8 cellular contexts compared by ENCODE assay signal in genomic region chrX:46574337-46574940, GRCh38. TPM values are rescaled to one million over a fixed set of nuclear protein-coding genes. Genes with fewer than 3 reads are reported as not detected.
DNase-seq lines count a peak whose midpoint lies in the region; ATAC-seq and TF ChIP-seq lines count a peak whose summit lies in the region.

No MANE protein-coding gene starts in this region.

- H3K56ac ChIP-seq in IMR-90 (ENCODE audit: extremely low read depth, insufficient read depth, low read length) = no peak overlapping the region

- H4K91ac ChIP-seq in IMR-90 (ENCODE audit: insufficient read depth, low read depth, low read length) = no peak overlapping the region
- no peak overlapping the region for H4K91ac ChIP-seq in neuronal stem cell (ENCODE audit: low read depth, low read length, poor library complexity)

- no peak overlapping the region; the same call in 1 of the 2 replicates for H3K9ac ChIP-seq in IMR-90 (ENCODE audit: low read depth, low read length)
- H3K9ac ChIP-seq in neuronal stem cell (ENCODE audit: low read depth, low read length, poor library complexity) = no peak overlapping the region

- H4K5ac ChIP-seq in IMR-90 (ENCODE audit: low read depth, low read length) = no peak overlapping the region

- intact Hi-C loops in IMR-90 (cut with micrococcal nuclease) = loop anchor here (5.0 kb wide), 1 partner anchor 108 kb away; no protein-coding TSS in a partner anchor
- intact Hi-C loops in activated CD4-positive, alpha-beta memory T cell treated with anti-CD3 and anti-CD28 coated beads for 36 hours (cut with micrococcal nuclease) = loop anchor here (5.0 to 10.0 kb wide), 3 partner anchors 130 to 810 kb away; no protein-coding TSS in a partner anchor
- intact Hi-C loops in esophagus muscularis mucosa (cut with DNase I) = loop anchor here (5.0 kb wide), 1 partner anchor 113 kb away; no protein-coding TSS in a partner anchor

- no peaks in the 10 kb centered on the region for H3K9me3 Mint-ChIP-seq in activated CD4-positive, alpha-beta memory T cell treated with anti-CD3 and anti-CD28 coated beads for 36 hours

- H4K8ac ChIP-seq in IMR-90 (ENCODE audit: low read depth in 2 of 2, low read length in 2 of 2) (no peak overlapping the region), neuronal stem cell (ENCODE audit: low read depth, low read length) (no peak overlapping the region)

- H3K4me3 Mint-ChIP-seq in activated CD4-positive, alpha-beta memory T cell treated with anti-CD3 and anti-CD28 coated beads for 36 hours = peak overlapping the region; percentile 82

- no peak overlapping the region for H2BK20ac ChIP-seq in IMR-90 (ENCODE audit: low read depth, low read length)

- no peak for TF ChIP-seq CTCF in IMR-90 (conservative IDR thresholded peaks at IDR 0.05; ENCODE audit: low read depth, low read length)
- TF ChIP-seq CTCF in esophagus muscularis mucosa (IDR thresholded peaks at IDR 0.05) = no peak

- no peak overlapping the region for H2AK5ac ChIP-seq in IMR-90 (ENCODE audit: low read depth, low read length)
- H2AK5ac ChIP-seq in neuronal stem cell (ENCODE audit: low read depth, low read length) = no peak overlapping the region

- no peak overlapping the region for H3K14ac ChIP-seq in IMR-90 (replicated peaks; ENCODE audit: low read depth, low read length)
- H3K14ac ChIP-seq in neuronal stem cell (ENCODE audit: low read length) = peak overlapping the region; percentile 38

- no peak for TF ChIP-seq POLR2A in IMR-90 (IDR thresholded peaks at IDR 0.05; ENCODE audit: low read depth, low read length)
- no peak for TF ChIP-seq POLR2A in esophagus muscularis mucosa (IDR thresholded peaks at IDR 0.05; ENCODE audit: low read depth)

- peak overlapping the region; percentile 55 for H3K4me3 ChIP-seq in IMR-90 (ENCODE audit: insufficient read depth, low read depth, low read length)
- peak overlapping the region; percentile 58 to 71 (median 60) for H3K4me3 ChIP-seq in esophagus muscularis mucosa
- peak overlapping the region; percentile 52 to 90 for H3K4me3 ChIP-seq in neuronal stem cell (ENCODE audit: low read length in 2 of 2)

- CTCF ChIA-PET in IMR-90 (lab: Yijun Ruan, JAX) = no interaction called here
- CTCF ChIA-PET in activated CD4-positive, alpha-beta memory T cell treated with anti-CD3 and anti-CD28 coated beads for 36 hours (lab: Charles Lee) = no interaction called here

- no peaks in the 10 kb centered on the region for H3K27me3 Mint-ChIP-seq in activated CD4-positive, alpha-beta memory T cell treated with anti-CD3 and anti-CD28 coated beads for 36 hours

- POLR2A ChIA-PET in IMR-90 (lab: Charles Lee; ENCODE audit: unreplicated experiment) = no interaction called here
- POLR2A ChIA-PET in activated CD4-positive, alpha-beta memory T cell treated with anti-CD3 and anti-CD28 coated beads for 36 hours (lab: Charles Lee) = no interaction called here

- H3K27me3 ChIP-seq in IMR-90 (ENCODE audit: control insufficient read depth, insufficient read depth, low read length) = no peaks in the 10 kb centered on the region
- peaks cover 0 to 9% (median 0%) of the 10 kb centered on the region in 4 donors for H3K27me3 ChIP-seq in esophagus muscularis mucosa
- H3K27me3 ChIP-seq in neuronal stem cell (ENCODE audit: control insufficient read depth in 3 of 3, insufficient read depth in 3 of 3, low read depth in 1 of 3, low read length in 3 of 3) = peaks cover 0 to 10% (median 3%) of the 10 kb centered on the region in 3 experiments

- H3K9me3 ChIP-seq in IMR-90 (ENCODE audit: control insufficient read depth, insufficient read depth, low read length) = no peaks in the 10 kb centered on the region
- peaks cover 0 to 8% (median 0%) of the 10 kb centered on the region in 4 donors for H3K9me3 ChIP-seq in esophagus muscularis mucosa
- H3K9me3 ChIP-seq in neuronal stem cell (replicated peaks in 1 of 2; ENCODE audit: control insufficient read depth in 2 of 2, insufficient read depth in 1 of 2, low read depth in 1 of 2, low read length in 2 of 2) = no peaks in the 10 kb centered on the region

- H2BK120ac ChIP-seq in IMR-90 (ENCODE audit: low read depth, low read length) (no peak overlapping the region), neuronal stem cell (ENCODE audit: low read depth, low read length) (no peak overlapping the region)

- H3K79me1 ChIP-seq in IMR-90 (ENCODE audit: low read depth in 1 of 2, low read length in 2 of 2) = peaks cover 7 to 32% of the 10 kb centered on the region in 2 experiments; a peak in 2 of 4 replicates
- H3K79me1 ChIP-seq in neuronal stem cell (ENCODE audit: low read depth, low read length) = peaks cover 4% of the 10 kb centered on the region

- H2BK5ac ChIP-seq in IMR-90 (ENCODE audit: low read depth, low read length, poor library complexity, severe bottlenecking) (no peak overlapping the region), neuronal stem cell (ENCODE audit: low read length) (no peak overlapping the region)

- no peaks in the 10 kb centered on the region for H4K20me1 ChIP-seq in IMR-90 (ENCODE audit: insufficient read depth, low read length)

- H3K18ac ChIP-seq in IMR-90 (ENCODE audit: low read depth, low read length) (no peak overlapping the region), neuronal stem cell (ENCODE audit: low read length) (peak overlapping the region; percentile 83)

- H3K4me1 Mint-ChIP-seq in activated CD4-positive, alpha-beta memory T cell treated with anti-CD3 and anti-CD28 coated beads for 36 hours (ENCODE audit: low read depth) = peaks cover 56% of the 10 kb centered on the region

- H3K4me2 ChIP-seq in IMR-90 (ENCODE audit: low read depth, low read length) (peak overlapping the region; percentile 85), neuronal stem cell (ENCODE audit: insufficient read depth, low read length, poor library complexity, severe bottlenecking) (peak overlapping the region; percentile 66)

- no peak overlapping the region for H2AK9ac ChIP-seq in IMR-90 (replicated peaks; ENCODE audit: low read depth, low read length, poor library complexity)

- peaks cover 2% of the 10 kb centered on the region; the same call in 1 of the 2 replicates for H3K4me1 ChIP-seq in IMR-90 (ENCODE audit: control insufficient read depth, insufficient read depth, low read length)
- H3K4me1 ChIP-seq in esophagus muscularis mucosa = peaks cover 7 to 27% (median 17%) of the 10 kb centered on the region in 4 donors
- H3K4me1 ChIP-seq in neuronal stem cell (ENCODE audit: control insufficient read depth in 2 of 2, insufficient read depth in 1 of 2, low read depth in 1 of 2, low read length in 2 of 2) = peaks cover 0 to 3% of the 10 kb centered on the region in 2 donors

- TF ChIP-seq EP300 in esophagus muscularis mucosa (IDR thresholded peaks at IDR 0.05) = no peak

- no peak overlapping the region for H2BK15ac ChIP-seq in IMR-90 (ENCODE audit: low read depth, low read length)
- no peak overlapping the region for H2BK15ac ChIP-seq in neuronal stem cell (ENCODE audit: low read length)

- no peak overlapping the region for H2BK12ac ChIP-seq in neuronal stem cell (ENCODE audit: low read length)

- ATAC-seq in IMR-90 (ENCODE audit: low read depth) = no peak
- no peak for ATAC-seq in GM21423 (IDR thresholded peaks at IDR 0.05; ENCODE audit: unreplicated experiment)
- ATAC-seq in HG03025 (IDR thresholded peaks at IDR 0.05; ENCODE audit: low FRiP score, unreplicated experiment) = no peak

- peak overlapping the region; percentile 16; the same call in 1 of the 2 replicates for H3K4ac ChIP-seq in IMR-90 (ENCODE audit: low read depth, low read length)
- no peak overlapping the region for H3K4ac ChIP-seq in neuronal stem cell (ENCODE audit: low read length)

- dilution Hi-C loops in IMR-90 (cut with HindIII; ENCODE audit: low sequenced_read_pairs, unreplicated experiment) = no loop called here

- TF ChIP-seq RAD21 in IMR-90 (IDR thresholded peaks at IDR 0.05; ENCODE audit: low read length) = no peak

- H2AFZ ChIP-seq in IMR-90 (replicated peaks; ENCODE audit: low read length, poor library complexity) (peak overlapping the region; percentile 76), neuronal stem cell (ENCODE audit: low read length) (peak overlapping the region; percentile 96)

- in situ Hi-C loops in IMR-90 (cut with MboI; ENCODE audit: low sequenced_read_pairs) = no loop called here

- H3K36me3 ChIP-seq in IMR-90 (ENCODE audit: control insufficient read depth, insufficient read depth, low read length) = no peaks in the 10 kb centered on the region
- no peaks in the 10 kb centered on the region for H3K36me3 ChIP-seq in esophagus muscularis mucosa
- H3K36me3 ChIP-seq in neuronal stem cell (replicated peaks in 1 of 2; ENCODE audit: control insufficient read depth in 2 of 2, insufficient read depth in 2 of 2, low read length in 2 of 2) = no peaks in the 10 kb centered on the region

- DNase-seq in NCI-H510A treated with DMSO at 0.1 percent for 48 hours (lab: John Stamatoyannopoulos, UW) = peak; percentile 40
- no peak for DNase-seq in NCI-H510A (lab: John Stamatoyannopoulos, UW)
- no peak for DNase-seq in IMR-90
- DNase-seq in activated CD4-positive, alpha-beta memory T cell treated with anti-CD3 and anti-CD28 coated beads for 36 hours = peak; percentile 48
- DNase-seq in esophagus muscularis mucosa (ENCODE audit: extremely low spot score) = no peak
- no peak for DNase-seq in neuronal stem cell (ENCODE audit: low spot score)

- peaks cover 6% of the 10 kb centered on the region for H3K36me3 Mint-ChIP-seq in activated CD4-positive, alpha-beta memory T cell treated with anti-CD3 and anti-CD28 coated beads for 36 hours

- H3K27ac ChIP-seq in IMR-90 (ENCODE audit: insufficient read depth, low read length) = no peak overlapping the region
- peak overlapping the region; percentile 43 to 75 (median 67) for H3K27ac ChIP-seq in esophagus muscularis mucosa (replicated peaks in 1 of 4)
- H3K27ac ChIP-seq in neuronal stem cell (replicated peaks; ENCODE audit: low read length) = no peak overlapping the region

- no peak overlapping the region for H3K23ac ChIP-seq in IMR-90 (ENCODE audit: low read depth, low read length)
- no peak overlapping the region for H3K23ac ChIP-seq in neuronal stem cell (ENCODE audit: low read depth, low read length, poor library complexity)

- BruUV-seq in IMR-90 (replicated peaks; lab: Mats Ljungman, UMichigan) = no TSS peak

- 31% methylated on average over 71 of the region's 79 CpGs; no CpG with 5 or more reads in 1 of the 2 experiments for WGBS in IMR-90 (ENCODE audit: extremely low coverage in 2 of 2, insufficient read length in 1 of 2), 2 experiments
- 66% methylated on average over 7 of the region's 79 CpGs for WGBS in esophagus muscularis mucosa
- WGBS in neuronal stem cell (ENCODE audit: extremely low coverage in 2 of 2, insufficient read length in 2 of 2, insufficient replicate concordance in 1 of 2), 2 donors = no CpG with 5 or more reads among the region's 79 CpGs

- no peaks in the 10 kb centered on the region for H3K9me1 ChIP-seq in IMR-90 (ENCODE audit: insufficient read depth, low read length)

- peak overlapping the region; percentile 45 for H3K27ac Mint-ChIP-seq in activated CD4-positive, alpha-beta memory T cell treated with anti-CD3 and anti-CD28 coated beads for 36 hours

RNA-seq across cellular contexts. Expression of gene CHST7, which starts 0.9 kb away (rescaled TPM):
- 2.9 and 3.3 TPM in 2 replicates for total RNA-seq in IMR-90 (2012; rRNA removed)
- 4.8 and 5.5 TPM in 2 replicates for polyA plus RNA-seq in IMR-90 (2012; rRNA removed)
- 6.2 and 11.9 TPM in 2 replicates for polyA plus RNA-seq in IMR-90 (2012; cell fraction: cytosol; rRNA removed)
- 1.9 and 6.5 TPM in 2 replicates for polyA plus RNA-seq in IMR-90 (2012; cell fraction: nucleus; rRNA removed; ENCODE audit: low replicate concordance)
- total RNA-seq in activated CD4-positive, alpha-beta memory T cell treated with anti-CD3 and anti-CD28 coated beads for 36 hours = 1 to 10 TPM; 5.1 to 6.1 TPM
- total RNA-seq in esophagus muscularis mucosa = 10 to 100 TPM; 12.5 to 20.6 (median 17.2) TPM
- 2.4 TPM for polyA plus RNA-seq in neuronal stem cell (2013, experiment 1 of 2)
- polyA plus RNA-seq in neuronal stem cell (2013, experiment 2 of 2) = 2.5 TPM

RNA-seq across cellular contexts. Expression of gene ZNF674, which starts 29.2 kb away (rescaled TPM):
- total RNA-seq in IMR-90 (2012; rRNA removed) (6.4 and 13.4 TPM in 2 replicates), esophagus muscularis mucosa (1 to 10 TPM; 2.0 to 5.0 (median 2.8) TPM)
- 1.7 and 2.2 TPM in 2 replicates for polyA plus RNA-seq in IMR-90 (2012; rRNA removed)
- 1.4 and 2.2 TPM in 2 replicates for polyA plus RNA-seq in IMR-90 (2012; cell fraction: cytosol; rRNA removed)
- polyA plus RNA-seq in IMR-90 (2012; cell fraction: nucleus; rRNA removed; ENCODE audit: low replicate concordance) = 5.1 and 8.3 TPM in 2 replicates
- total RNA-seq in activated CD4-positive, alpha-beta memory T cell treated with anti-CD3 and anti-CD28 coated beads for 36 hours = 1 to 10 TPM; 2.6 to 3.0 TPM
- 1.8 TPM for polyA plus RNA-seq in neuronal stem cell (2013, experiment 1 of 2)
- 1.9 TPM for polyA plus RNA-seq in neuronal stem cell (2013, experiment 2 of 2)

Comparison
In these comparisons a context has a peak if more than half of its experiments do, and no peak if none do; other contexts are left out.
1. DNase-seq: peak in NCI-H510A treated with DMSO at 0.1 percent for 48 hours (single experiment) and activated CD4-positive, alpha-beta memory T cell treated with anti-CD3 and anti-CD28 coated beads for 36 hours (single experiment); none in NCI-H510A (single experiment), IMR-90 (single experiment), esophagus muscularis mucosa (single experiment) and neuronal stem cell (single experiment).
2. H3K27ac ChIP-seq: peak in esophagus muscularis mucosa (4 of 4); none in IMR-90 (single experiment) and neuronal stem cell (single experiment).
3. Peak in every context shown above with its lines, with median percentiles within 50 percentile points of each other: H3K4me3 ChIP-seq.